In the genomic region with DNA sequence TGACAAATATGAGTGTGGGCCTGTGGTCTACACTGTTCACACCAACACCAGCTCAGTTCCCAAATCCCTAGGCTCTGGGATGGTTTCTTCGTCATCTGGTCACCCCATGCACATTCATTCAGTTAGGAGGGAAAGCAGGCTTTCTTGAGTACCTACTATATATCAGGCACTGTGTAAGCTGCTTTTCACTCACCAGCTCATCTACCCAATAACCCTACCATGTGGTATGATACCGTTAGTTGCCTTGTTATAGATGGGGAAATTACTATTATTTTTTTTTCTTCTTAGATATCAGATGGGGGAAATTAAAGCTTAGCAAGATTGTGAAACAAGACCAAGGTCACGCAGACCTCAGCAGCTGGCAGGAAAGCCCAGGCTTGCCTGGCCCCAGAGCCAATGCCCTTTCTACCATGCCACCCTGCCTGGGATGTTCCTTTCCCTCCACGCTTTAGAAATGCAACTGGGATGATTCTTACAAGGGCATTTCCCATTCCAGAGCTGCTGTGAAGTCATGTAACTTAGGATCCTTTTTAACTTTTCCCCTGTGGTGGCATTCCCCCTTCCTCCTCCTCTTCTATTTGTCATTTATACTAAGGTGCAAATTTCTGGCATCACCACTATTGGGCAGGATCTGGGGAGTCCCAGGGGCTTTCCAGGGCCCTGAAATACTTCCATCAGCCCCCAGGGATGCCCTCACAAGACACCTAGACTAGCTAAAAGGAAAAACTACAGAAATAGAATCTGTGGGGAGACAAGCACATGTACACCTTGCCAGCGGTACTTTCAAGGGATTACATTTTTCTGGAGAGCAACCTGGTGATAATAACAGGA, we compare ENCODE assay signal across 11 cellular contexts.
DNase-seq lines count a peak whose midpoint lies in the region; ATAC-seq and TF ChIP-seq lines count a peak whose summit lies in the region.
"Had no signal": no experiment of that assay in that cellular context is flagged by ENCODE, and none has a peak within 500 bp of the region (broad histone marks: within the 10 kb centered on the region; RNA-seq: fewer than 3 reads in every experiment).

No MANE protein-coding gene starts in this region.

- H3K36me3 Mint-ChIP-seq in activated T-cell treated with anti-CD3 and anti-CD28 coated beads, Interleukin-2, amount 50 U/mL, for 24 hours (ENCODE audit: low read depth), result peaks cover 4% of the 10 kb centered on the region

- no peaks in the 10 kb centered on the region for H3K27me3 Mint-ChIP-seq in activated T-cell treated with anti-CD3 and anti-CD28 coated beads, Interleukin-2, amount 50 U/mL, for 24 hours

- H3K9me3 Mint-ChIP-seq in activated T-cell treated with anti-CD3 and anti-CD28 coated beads, Interleukin-2, amount 50 U/mL, for 24 hours, result no peaks in the 10 kb centered on the region
- H3K9me3 Mint-ChIP-seq: nephron progenitor cell had no signal

- no peaks in the 10 kb centered on the region for H4K20me1 ChIP-seq in Loucy (ENCODE audit: insufficient read depth, low read length, poor library complexity, severe bottlenecking)

- no peaks in the 10 kb centered on the region for H3K9me3 ChIP-seq in Loucy (ENCODE audit: insufficient read depth, low read depth, low read length)
- H3K9me3 ChIP-seq in esophagus muscularis mucosa, result no peaks in the 10 kb centered on the region
- H3K9me3 ChIP-seq: spleen had no signal

- H3K79me2 ChIP-seq in Loucy (ENCODE audit: insufficient read depth, low read length), result peaks cover 8% of the 10 kb centered on the region; the same call in 1 of the 2 replicates

- H3K4me1 ChIP-seq in Loucy (ENCODE audit: insufficient read depth, low read length, poor library complexity, severe bottlenecking) (peaks cover 62% of the 10 kb centered on the region), esophagus muscularis mucosa (peaks cover 54 to 60% (median 59%) of the 10 kb centered on the region in 4 donors)

- peak overlapping the region; percentile 71 for H3K4me2 ChIP-seq in Loucy (ENCODE audit: low read depth, low read length, poor library complexity, severe bottlenecking)

- WGBS in esophagus muscularis mucosa, result 86% methylated on average over 5 of the region's 5 CpGs

- H3K4me3 ChIP-seq in Loucy (ENCODE audit: low read length, poor library complexity, severe bottlenecking) (no peak overlapping the region), esophagus muscularis mucosa (no peak overlapping the region)
- H3K4me3 ChIP-seq: spleen had no signal

- peak; percentile 44 for ATAC-seq in stimulated activated naive CD8-positive, alpha-beta T cell treated with anti-CD3 and anti-CD28 coated beads, Interleukin-15, Interleukin-2, amounts not matched to agents 100 U/mL and 50 U/mL, for 24 hours

- no peak overlapping the region for H3K9ac ChIP-seq in Loucy (ENCODE audit: low read depth, low read length, poor library complexity, severe bottlenecking)

- peaks cover 68% of the 10 kb centered on the region for H3K4me1 Mint-ChIP-seq in activated T-cell treated with anti-CD3 and anti-CD28 coated beads, Interleukin-2, amount 50 U/mL, for 24 hours (ENCODE audit: low read depth)

- H3F3A ChIP-seq in Loucy (ENCODE audit: low read depth), result no peaks in the 10 kb centered on the region

- no peak overlapping the region for H3K4me3 Mint-ChIP-seq in activated T-cell treated with anti-CD3 and anti-CD28 coated beads, Interleukin-2, amount 50 U/mL, for 24 hours
- H3K4me3 Mint-ChIP-seq: nephron progenitor cell had no signal

- H3K9me2 ChIP-seq in Loucy (replicated peaks; ENCODE audit: low read depth, low read length), result no peaks in the 10 kb centered on the region

- no peak overlapping the region for H2AFZ ChIP-seq in Loucy (ENCODE audit: low read length)

- peak overlapping the region; percentile 18 to 66 (median 54) for H3K27ac ChIP-seq in esophagus muscularis mucosa (replicated peaks in 1 of 4)
- H3K27ac ChIP-seq: foreskin keratinocyte had no signal

- no peaks in the 10 kb centered on the region for H3K27me3 ChIP-seq in Loucy (ENCODE audit: insufficient read depth, low read length, poor library complexity, severe bottlenecking)
- no peaks in the 10 kb centered on the region for H3K27me3 ChIP-seq in esophagus muscularis mucosa
- H3K27me3 ChIP-seq: foreskin keratinocyte, spleen had no signal

- peak overlapping the region; percentile 81 for H3K27ac Mint-ChIP-seq in activated T-cell treated with anti-CD3 and anti-CD28 coated beads, Interleukin-2, amount 50 U/mL, for 24 hours
- H3K27ac Mint-ChIP-seq: nephron progenitor cell had no signal

- no peak for DNase-seq in activated T-cell treated with anti-CD3 and anti-CD28 coated beads, Interleukin-2, amount 50 U/mL, for 24 hours
- no peak for DNase-seq in activated T-cell treated with anti-CD3 and anti-CD28 coated beads, Interleukin-2, amount 50 U/mL, for 48 hours
- DNase-seq in esophagus muscularis mucosa (ENCODE audit: extremely low spot score) (no peak), medulla oblongata (ENCODE audit: extremely low spot score) (no peak), germinal center (ENCODE audit: low spot score) (no peak)
- peak; percentile 52 for DNase-seq in stimulated activated naive CD8-positive, alpha-beta T cell treated with anti-CD3 and anti-CD28 coated beads, Interleukin-15, Interleukin-2, amounts not matched to agents 100 U/mL and 50 U/mL, for 24 hours
- DNase-seq in stimulated activated naive CD4-positive, alpha-beta T cell (lab: John Stamatoyannopoulos, UW), result no peak
- DNase-seq: foreskin keratinocyte, nephron progenitor cell, spleen had no signal

- H3K36me3 ChIP-seq in Loucy (ENCODE audit: insufficient read depth, low read length) (no peaks in the 10 kb centered on the region), esophagus muscularis mucosa (no peaks in the 10 kb centered on the region)
- H3K36me3 ChIP-seq: spleen had no signal

- TF ChIP-seq CTCF in Loucy (conservative IDR thresholded peaks at IDR 0.05; ENCODE audit: low read length) (no peak), esophagus muscularis mucosa (IDR thresholded peaks at IDR 0.05) (no peak)

- no peak for TF ChIP-seq POLR2A in esophagus muscularis mucosa (IDR thresholded peaks at IDR 0.05; ENCODE audit: low read depth)

- TF ChIP-seq EP300 in esophagus muscularis mucosa (IDR thresholded peaks at IDR 0.05), result no peak

- intact Hi-C loops in esophagus muscularis mucosa (cut with DNase I), result no loop called here
